In genomic region chr22:17444204-17444504, GRCh38 we compare ENCODE assay signal across 17 cellular contexts.
DNase-seq lines count a peak whose midpoint lies in the region; TF ChIP-seq lines count a peak whose summit lies in the region.
"Had no signal": no experiment of that assay in that cellular context is flagged by ENCODE, and none has a peak within 500 bp of the region (broad histone marks: within the 10 kb centered on the region; RNA-seq: fewer than 3 reads in every experiment).

No MANE protein-coding gene starts in this region.

- peaks cover 13% of the 10 kb centered on the region for H3F3A ChIP-seq in smooth muscle cell (ENCODE audit: low read depth)

- no peak for TF ChIP-seq CTCF in endodermal cell (conservative IDR thresholded peaks at IDR 0.05)
- no peak for TF ChIP-seq CTCF in smooth muscle cell (IDR thresholded peaks at IDR 0.05; ENCODE audit: borderline replicate concordance, insufficient read depth, poor library complexity, severe bottlenecking)

- H3K36me3 ChIP-seq in endodermal cell (ENCODE audit: control insufficient read depth, insufficient read depth, low read length) (peaks cover 17% of the 10 kb centered on the region), mesodermal cell (ENCODE audit: control insufficient read depth, insufficient read depth, low read length) (peaks cover 4% of the 10 kb centered on the region), smooth muscle cell (ENCODE audit: low read depth) (no peaks in the 10 kb centered on the region)

- no peaks in the 10 kb centered on the region for H3K27me3 Mint-ChIP-seq in endodermal cell (ENCODE audit: insufficient read depth)

- H3K4me1 ChIP-seq in endodermal cell (ENCODE audit: control insufficient read depth, insufficient read depth, low read length) (peaks cover 16% of the 10 kb centered on the region), mesodermal cell (ENCODE audit: control insufficient read depth, insufficient read depth, low read length, poor library complexity, severe bottlenecking) (peaks cover 19% of the 10 kb centered on the region), smooth muscle cell (ENCODE audit: low read depth) (peaks cover 10% of the 10 kb centered on the region)

- no peaks in the 10 kb centered on the region for H4K20me1 ChIP-seq in smooth muscle cell (ENCODE audit: low read depth)

- peaks cover 33% of the 10 kb centered on the region for H3K4me1 Mint-ChIP-seq in endodermal cell
- H3K4me1 Mint-ChIP-seq: CD8-positive, alpha-beta memory T cell had no signal

- 86 to 91% methylated on average over 6 of the region's 6 CpGs for WGBS in endodermal cell (ENCODE audit: insufficient coverage in 1 of 2, insufficient read length in 1 of 2), 2 experiments
- WGBS in mesodermal cell (ENCODE audit: insufficient coverage in 2 of 2), 2 experiments: 94 to 96% methylated on average over 5 of the region's 6 CpGs
- WGBS in smooth muscle cell (ENCODE audit: low lambda C conversion rate): 93% methylated on average over 6 of the region's 6 CpGs

- no peak overlapping the region for H3K4me2 ChIP-seq in smooth muscle cell

- H3K4me3 Mint-ChIP-seq in endodermal cell: no peak overlapping the region
- H3K4me3 Mint-ChIP-seq: CD8-positive, alpha-beta memory T cell had no signal

- H3K9me3 ChIP-seq in endodermal cell (ENCODE audit: control insufficient read depth, low read length) (peaks cover 6% of the 10 kb centered on the region), mesodermal cell (ENCODE audit: control insufficient read depth, low read length) (no peaks in the 10 kb centered on the region), smooth muscle cell (replicated peaks; ENCODE audit: low read depth) (no peaks in the 10 kb centered on the region)

- H3K4me3 ChIP-seq in endodermal cell (ENCODE audit: low read length) (no peak overlapping the region), mesodermal cell (ENCODE audit: extremely low read depth, insufficient read depth, low read length, poor library complexity, severe bottlenecking) (no peak overlapping the region), smooth muscle cell (no peak overlapping the region)

- H3K36me3 Mint-ChIP-seq in endodermal cell (ENCODE audit: low read depth): peaks cover 21% of the 10 kb centered on the region
- H3K36me3 Mint-ChIP-seq: CD8-positive, alpha-beta memory T cell had no signal

- H3K27me3 ChIP-seq in endodermal cell (ENCODE audit: control insufficient read depth, insufficient read depth, low read length, poor library complexity, severe bottlenecking): no peaks in the 10 kb centered on the region
- H3K27me3 ChIP-seq in smooth muscle cell (ENCODE audit: low read depth): no peaks in the 10 kb centered on the region

- peaks cover 35% of the 10 kb centered on the region for H3K79me2 ChIP-seq in smooth muscle cell (ENCODE audit: low read depth)

- H3K27ac Mint-ChIP-seq in endodermal cell: peak overlapping the region; percentile 66
- H3K27ac Mint-ChIP-seq: CD8-positive, alpha-beta memory T cell had no signal

- peak; percentile 31 for DNase-seq in NCI-H2171 treated with DMSO at 0.1 percent for 48 hours (lab: John Stamatoyannopoulos, UW)
- DNase-seq in NCI-H2171 (lab: John Stamatoyannopoulos, UW): no peak
- no peak for DNase-seq in endodermal cell
- DNase-seq in smooth muscle cell (lab: John Stamatoyannopoulos, UW; ENCODE audit: unreplicated experiment): no peak
- DNase-seq in NCI-H82 treated with DMSO at 0.1 percent for 48 hours (lab: John Stamatoyannopoulos, UW; ENCODE audit: unreplicated experiment): no peak
- DNase-seq in activated effector memory CD4-positive, alpha-beta T cell treated with Interleukin-2 at 50 U/mL for 16 hours: no peak
- DNase-seq in COLO829 (ENCODE audit: low spot score): no peak
- DNase-seq: 8988T; CD8-positive, alpha-beta memory T cell; Karpas-422; MM.1S; NCI-H1105; NCI-H1694; NCI-H526 treated with DMSO at 0.1 percent for 48 hours; OCI-M1 had no signal

- H3K27ac ChIP-seq in endodermal cell (ENCODE audit: low read depth, low read length) (no peak overlapping the region), mesodermal cell (ENCODE audit: low read depth, low read length, severe bottlenecking) (peak overlapping the region; percentile 75), smooth muscle cell (ENCODE audit: low read depth) (peak overlapping the region; percentile 65)
- H3K27ac ChIP-seq: RWPE1 had no signal

- H3K9me3 Mint-ChIP-seq in endodermal cell: no peaks in the 10 kb centered on the region
- H3K9me3 Mint-ChIP-seq: CD8-positive, alpha-beta memory T cell had no signal

- H2AFZ ChIP-seq in smooth muscle cell (ENCODE audit: low read depth): no peak overlapping the region

- H3K9ac ChIP-seq in endodermal cell (ENCODE audit: extremely low read depth, low read length, poor library complexity, severe bottlenecking) (no peak overlapping the region), smooth muscle cell (ENCODE audit: low read depth) (no peak overlapping the region)
